In the genomic region with DNA sequence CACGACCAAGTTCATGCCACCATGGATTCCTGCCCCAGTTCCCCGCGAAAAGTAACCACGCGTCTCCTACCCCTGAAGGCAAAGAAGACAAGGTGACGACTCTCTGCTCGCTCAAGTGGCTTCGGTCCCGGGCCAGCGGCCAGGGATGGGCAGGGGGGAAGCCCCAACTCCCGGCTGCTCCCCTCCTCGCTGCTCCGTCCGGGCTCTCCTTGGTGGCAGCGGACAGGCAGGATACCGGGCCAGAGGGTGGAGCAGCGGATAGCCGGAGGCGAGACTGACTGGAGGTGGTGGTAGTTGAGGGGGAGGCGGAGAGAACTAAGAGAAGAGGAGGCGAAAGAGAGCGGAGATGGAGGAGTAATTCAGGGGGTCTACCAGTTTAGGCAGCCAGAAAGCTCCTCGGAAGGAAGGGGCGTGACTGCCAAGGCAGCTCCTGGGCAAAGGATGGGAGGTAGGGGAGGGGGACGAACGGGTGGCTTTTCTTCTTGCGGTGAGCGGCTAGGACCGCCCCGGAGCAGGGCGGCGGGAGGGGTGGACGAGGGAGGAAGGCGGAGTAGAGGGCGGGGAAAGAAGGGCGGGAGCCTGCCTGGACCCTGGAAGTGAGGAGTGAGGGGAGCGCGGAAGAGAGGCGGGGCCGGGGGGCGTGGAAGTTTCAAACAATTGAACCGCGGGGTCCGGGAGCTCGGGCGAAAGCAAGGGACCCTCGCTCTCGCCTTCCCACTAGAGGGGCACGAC, we compare ENCODE assay signal across 8 cellular contexts. TPM values are rescaled to one million over a fixed set of nuclear protein-coding genes. Genes with fewer than 3 reads are reported as not detected.
DNase-seq lines count a peak whose midpoint lies in the region; ATAC-seq, FAIRE-seq and TF ChIP-seq lines count a peak whose summit lies in the region.

AMOT (minus strand) TSS at position 450 of the 732 bp plus-strand sequence. CDS start 17,705 bp downstream, outside the sequence.

- H3K36me3 ChIP-seq in CD4-positive, CD25-positive, alpha-beta regulatory T cell (ENCODE audit: control insufficient read depth, insufficient read depth, low read length), result no peaks in the 10 kb centered on the region
- H3K36me3 ChIP-seq in Peyer's patch, result no peaks in the 10 kb centered on the region
- no peaks in the 10 kb centered on the region for H3K36me3 ChIP-seq in neural cell (ENCODE audit: insufficient read depth, low read length)
- no peaks in the 10 kb centered on the region for H3K36me3 ChIP-seq in subcutaneous abdominal adipose tissue (ENCODE audit: control insufficient read depth in 5 of 5, insufficient read depth in 5 of 5, low read length in 5 of 5)

- peak; percentile 28 to 43 for ATAC-seq in CD4-positive, CD25-positive, alpha-beta regulatory T cell (ENCODE audit: low read depth in 2 of 2)
- peak; percentile 81 for ATAC-seq in foreskin keratinocyte

- H3K27ac ChIP-seq in CD4-positive, CD25-positive, alpha-beta regulatory T cell (ENCODE audit: insufficient read depth, low read length, poor library complexity, severe bottlenecking), result peak within 1 kb of the TSS; percentile 57
- H3K27ac ChIP-seq in Peyer's patch (peak within 1 kb of the TSS; percentile 72 to 88 (median 80)), foreskin keratinocyte (peak within 1 kb of the TSS; percentile 32), neural cell (ENCODE audit: low read length) (peak within 1 kb of the TSS; percentile 24), subcutaneous abdominal adipose tissue (ENCODE audit: low read depth, low read length) (peak within 1 kb of the TSS; percentile 61)

- peak within 1 kb of the TSS; percentile 84 to 96 (median 89) for H3K4me3 Mint-ChIP-seq in CD4-positive, CD25-positive, alpha-beta regulatory T cell

- H3F3A ChIP-seq in neural cell (ENCODE audit: insufficient read depth, low read length, poor library complexity, severe bottlenecking), result no peaks in the 10 kb centered on the region

- H3K4me3 ChIP-seq in CD4-positive, CD25-positive, alpha-beta regulatory T cell (ENCODE audit: low read depth, low read length), result peak within 1 kb of the TSS; percentile 84
- peak within 1 kb of the TSS; percentile 46 to 76 (median 67) for H3K4me3 ChIP-seq in Peyer's patch
- H3K4me3 ChIP-seq in neural cell (ENCODE audit: low read length), result peak within 1 kb of the TSS; percentile 76
- peak within 1 kb of the TSS; percentile 74 to 91 (median 80) for H3K4me3 ChIP-seq in subcutaneous abdominal adipose tissue (ENCODE audit: low read depth in 1 of 5, low read length in 5 of 5)

- H3K9me3 ChIP-seq in CD4-positive, CD25-positive, alpha-beta regulatory T cell (ENCODE audit: control insufficient read depth in 2 of 2, low read length in 2 of 2), result no peaks in the 10 kb centered on the region
- peaks cover 0 to 3% (median 0%) of the 10 kb centered on the region in 4 donors for H3K9me3 ChIP-seq in Peyer's patch
- no peaks in the 10 kb centered on the region for H3K9me3 ChIP-seq in neural cell (ENCODE audit: low read length)
- no peaks in the 10 kb centered on the region for H3K9me3 ChIP-seq in subcutaneous abdominal adipose tissue (ENCODE audit: control insufficient read depth in 5 of 5, low read length in 5 of 5)

- no peaks in the 10 kb centered on the region for H3K79me2 ChIP-seq in neural cell (replicated peaks; ENCODE audit: insufficient read depth, low read length)

- H3K9me2 ChIP-seq in neural cell (ENCODE audit: insufficient read depth, low read length), result no peaks in the 10 kb centered on the region

- no peak for FAIRE-seq in HTR-8/SVneo (lab: Jason Lieb, UNC)

- TF ChIP-seq CTCF in GM20000 (IDR thresholded peaks at IDR 0.05; ENCODE audit: extremely low read depth, missing control alignments) (no peak), Peyer's patch (IDR thresholded peaks at IDR 0.05) (no peak), foreskin keratinocyte (conservative IDR thresholded peaks at IDR 0.05) (no peak), neural cell (IDR thresholded peaks at IDR 0.05; ENCODE audit: poor library complexity, severe bottlenecking) (no peak)

- TF ChIP-seq EP300 in neural cell (conservative IDR thresholded peaks at IDR 0.05; ENCODE audit: poor library complexity, severe bottlenecking), result no peak

- no peak for TF ChIP-seq RAD21 in neural cell (conservative IDR thresholded peaks at IDR 0.05)

- H3K9ac ChIP-seq in neural cell (ENCODE audit: low read length), result peak within 1 kb of the TSS; percentile 65
- peak within 1 kb of the TSS in 4 of 5 donors; percentile 60 to 72 (median 63) for H3K9ac ChIP-seq in subcutaneous abdominal adipose tissue (ENCODE audit: low read length in 5 of 5)

- TF ChIP-seq POLR2A in Peyer's patch (IDR thresholded peaks at IDR 0.05), result no peak

- DNase-seq in CD4-positive, CD25-positive, alpha-beta regulatory T cell, result peak; percentile 51 to 71 (median 63)
- DNase-seq in GM20000 (ENCODE audit: low spot score), result peak; percentile 51
- peak; percentile 25 for DNase-seq in HTR-8/SVneo (ENCODE audit: insufficient read length, low spot score)
- DNase-seq in Peyer's patch, result peak; percentile 67 to 89 (median 83)
- DNase-seq in activated effector memory CD4-positive, alpha-beta T cell treated with anti-CD3 and anti-CD28 coated beads, Interleukin-2, amount 50 U/mL, for 16 hours, result peak; percentile 87
- DNase-seq in foreskin keratinocyte, result peak in 1 of 2 donors; percentile 61

- peak within 1 kb of the TSS; percentile 70 to 89 (median 74) for H3K27ac Mint-ChIP-seq in CD4-positive, CD25-positive, alpha-beta regulatory T cell

- H3K27me3 ChIP-seq in CD4-positive, CD25-positive, alpha-beta regulatory T cell (ENCODE audit: control insufficient read depth, insufficient read depth, low read length), result no peaks in the 10 kb centered on the region
- H3K27me3 ChIP-seq in Peyer's patch (no peaks in the 10 kb centered on the region), foreskin keratinocyte (no peaks in the 10 kb centered on the region), neural cell (ENCODE audit: insufficient read depth, low read depth, low read length) (no peaks in the 10 kb centered on the region), subcutaneous abdominal adipose tissue (ENCODE audit: control insufficient read depth in 5 of 5, insufficient read depth in 4 of 5, low read length in 5 of 5) (peaks cover 0 to 11% (median 9%) of the 10 kb centered on the region in 5 donors)

- peak within 1 kb of the TSS; percentile 40 for H2AFZ ChIP-seq in neural cell (ENCODE audit: low read depth, low read length)

- no peaks in the 10 kb centered on the region for H3K4me1 ChIP-seq in CD4-positive, CD25-positive, alpha-beta regulatory T cell (ENCODE audit: control insufficient read depth, insufficient read depth, low read length, poor library complexity, severe bottlenecking)
- H3K4me1 ChIP-seq in Peyer's patch (no peaks in the 10 kb centered on the region), foreskin keratinocyte (no peaks in the 10 kb centered on the region), subcutaneous abdominal adipose tissue (ENCODE audit: control insufficient read depth in 5 of 5, insufficient read depth in 5 of 5, low read length in 5 of 5) (peaks cover 0 to 14% (median 5%) of the 10 kb centered on the region in 5 donors)

- no peaks in the 10 kb centered on the region for H4K20me1 ChIP-seq in neural cell (ENCODE audit: insufficient read depth)

- H3K4me1 Mint-ChIP-seq in CD4-positive, CD25-positive, alpha-beta regulatory T cell, result peaks cover 5 to 14% (median 5%) of the 10 kb centered on the region in 4 donors

- no peaks in the 10 kb centered on the region for H3K27me3 Mint-ChIP-seq in CD4-positive, CD25-positive, alpha-beta regulatory T cell

- H3K4me2 ChIP-seq in neural cell (ENCODE audit: low read length), result no peak within 1 kb of the TSS

- H3K36me3 Mint-ChIP-seq in CD4-positive, CD25-positive, alpha-beta regulatory T cell, result no peaks in the 10 kb centered on the region

- H3K9me3 Mint-ChIP-seq in CD4-positive, CD25-positive, alpha-beta regulatory T cell, result no peaks in the 10 kb centered on the region

TF ChIP-seq in neural cell, 6 proteins besides CTCF, POLR2A, EP300 and RAD21:
- no peak for TF ChIP-seq POLR2AphosphoS5 (IDR thresholded peaks at IDR 0.05)
- TF ChIP-seq MXI1 (conservative IDR thresholded peaks at IDR 0.05; ENCODE audit: poor library complexity, severe bottlenecking), result peak; percentile 22

RNA-seq across cellular contexts. Expression of gene AMOT, which starts in this region (rescaled TPM):
- total RNA-seq in CD4-positive, CD25-positive, alpha-beta regulatory T cell, result 2.3 TPM
- 1 to 10 TPM; 1.2 to 1.5 (median 1.5) TPM for polyA plus RNA-seq in CD4-positive, CD25-positive, alpha-beta regulatory T cell
- 10 to 100 TPM in 3 of 4 donors, 1 to 10 TPM in 1; 8.3 to 43.8 (median 18.0) TPM for total RNA-seq in Peyer's patch
- 3.8 and 5.2 TPM in 2 replicates for total RNA-seq in foreskin keratinocyte
- 0.58 and 0.95 TPM in 2 replicates for polyA plus RNA-seq in foreskin keratinocyte
- 2.8 and 6.3 TPM in 2 replicates for polyA plus RNA-seq in neural cell
- 11.2 and 13.0 TPM in 2 replicates for polyA minus RNA-seq in neural cell

Comparison
In these comparisons a context has a peak if more than half of its experiments do, and no peak if none do; other contexts are left out.
1. H3K27ac ChIP-seq: peak in every context shown above with its lines; median percentile 80 in Peyer's patch; 61 in subcutaneous abdominal adipose tissue; 57 in CD4-positive, CD25-positive, alpha-beta regulatory T cell; 32 in foreskin keratinocyte; 24 in neural cell.